In the genomic region with DNA sequence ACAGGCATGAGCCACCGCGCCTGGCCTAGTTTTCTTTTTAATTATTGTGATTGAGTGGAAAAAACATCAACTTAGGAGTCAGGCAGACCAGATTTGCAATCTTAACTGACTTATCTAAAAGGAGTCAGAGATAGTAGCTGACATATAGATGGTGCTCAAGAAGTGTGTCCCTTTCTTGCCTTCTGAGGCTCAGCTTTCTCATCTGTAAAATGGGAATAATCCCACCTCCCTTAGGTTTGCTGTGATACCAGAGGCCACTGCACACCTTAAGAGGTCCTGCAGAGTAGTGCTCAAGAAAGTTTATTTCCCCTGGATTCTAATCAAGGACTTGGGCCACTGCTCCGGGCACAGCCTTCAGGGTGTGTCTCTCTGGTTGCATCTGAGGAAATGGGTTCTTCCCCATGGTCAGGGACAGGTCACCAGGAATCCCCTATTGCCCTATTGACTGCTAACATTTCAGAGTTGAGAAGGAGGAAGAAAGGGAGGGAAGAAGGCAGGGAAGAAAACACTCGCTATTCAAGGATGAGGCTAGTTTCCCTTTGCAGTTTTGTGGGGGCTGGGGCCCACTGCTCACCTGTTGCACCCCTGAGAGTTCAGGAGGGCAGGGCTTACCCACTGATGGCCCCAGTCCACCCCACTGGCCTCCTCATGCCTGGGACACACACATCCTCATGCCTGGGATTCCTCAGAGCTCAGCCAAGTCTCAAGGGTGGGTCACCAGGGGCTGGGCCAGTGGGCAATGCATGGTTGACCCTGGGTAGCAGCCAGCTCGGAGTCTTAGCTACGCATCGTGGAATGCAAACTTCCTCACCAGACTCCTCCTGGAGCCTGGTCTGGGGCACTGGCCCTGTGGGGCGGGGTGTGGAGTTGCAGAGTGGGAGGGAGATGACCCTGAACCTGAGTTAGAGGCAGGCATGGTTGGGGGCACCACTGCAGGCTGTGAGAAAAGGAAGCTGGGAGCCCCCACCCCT, we compare ENCODE assay signal across 12 cellular contexts. TPM values are rescaled to one million over a fixed set of nuclear protein-coding genes. Genes with fewer than 3 reads are reported as not detected.
DNase-seq lines count a peak whose midpoint lies in the region; ATAC-seq lines count a peak whose summit lies in the region.
"Had no signal": no experiment of that assay in that cellular context is flagged by ENCODE, and none has a peak within 500 bp of the region (broad histone marks: within the 10 kb centered on the region; RNA-seq: fewer than 3 reads in every experiment).

No MANE protein-coding gene starts in this region.

- no peak overlapping the region for H4K8ac ChIP-seq in neuronal stem cell (ENCODE audit: low read depth, low read length)

- H2AK5ac ChIP-seq in neuronal stem cell (ENCODE audit: low read depth, low read length): peak overlapping the region; percentile 47

- no peak overlapping the region for H2BK120ac ChIP-seq in neuronal stem cell (ENCODE audit: low read depth, low read length)

- H3K36me3 ChIP-seq in neuronal stem cell (replicated peaks in 1 of 2; ENCODE audit: control insufficient read depth in 2 of 2, insufficient read depth in 2 of 2, low read length in 2 of 2): no peaks in the 10 kb centered on the region
- H3K36me3 ChIP-seq: gastroesophageal sphincter had no signal

- no peak overlapping the region for H3K23ac ChIP-seq in neuronal stem cell (ENCODE audit: low read depth, low read length, poor library complexity)

- H3K4me2 ChIP-seq in neuronal stem cell (ENCODE audit: insufficient read depth, low read length, poor library complexity, severe bottlenecking): no peak overlapping the region

- H4K91ac ChIP-seq in neuronal stem cell (ENCODE audit: low read depth, low read length, poor library complexity): no peak overlapping the region

- no CpG with 5 or more reads among the region's 8 CpGs for WGBS in neuronal stem cell (ENCODE audit: extremely low coverage in 2 of 2, insufficient read length in 2 of 2, insufficient replicate concordance in 1 of 2), 2 donors

- no peaks in the 10 kb centered on the region for H3K9me3 ChIP-seq in neuronal stem cell (replicated peaks in 1 of 2; ENCODE audit: control insufficient read depth in 2 of 2, insufficient read depth in 1 of 2, low read depth in 1 of 2, low read length in 2 of 2)
- H3K9me3 ChIP-seq: gastroesophageal sphincter had no signal

- no peak overlapping the region for H3K4ac ChIP-seq in neuronal stem cell (ENCODE audit: low read length)

- H3K14ac ChIP-seq in neuronal stem cell (ENCODE audit: low read length): no peak overlapping the region

- H3K27me3 ChIP-seq in neuronal stem cell (ENCODE audit: control insufficient read depth in 3 of 3, insufficient read depth in 3 of 3, low read depth in 1 of 3, low read length in 3 of 3): peaks cover 0 to 7% (median 0%) of the 10 kb centered on the region in 3 experiments
- H3K27me3 ChIP-seq: gastroesophageal sphincter had no signal

- peak overlapping the region; percentile 68 for H2BK15ac ChIP-seq in neuronal stem cell (ENCODE audit: low read length)

- no peak overlapping the region for H2BK5ac ChIP-seq in neuronal stem cell (ENCODE audit: low read length)

- no peak overlapping the region for H3K27ac ChIP-seq in neuronal stem cell (replicated peaks; ENCODE audit: low read length)
- H3K27ac ChIP-seq: gastroesophageal sphincter had no signal

- no peak overlapping the region for H3K4me3 ChIP-seq in neuronal stem cell (ENCODE audit: low read length in 2 of 2)
- H3K4me3 ChIP-seq: gastroesophageal sphincter had no signal

- peak overlapping the region; percentile 72 for H3K18ac ChIP-seq in neuronal stem cell (ENCODE audit: low read length)

- no peaks in the 10 kb centered on the region for H3K4me1 ChIP-seq in neuronal stem cell (ENCODE audit: control insufficient read depth in 2 of 2, insufficient read depth in 1 of 2, low read depth in 1 of 2, low read length in 2 of 2)

- peak overlapping the region; percentile 1 for H3K9ac ChIP-seq in neuronal stem cell (ENCODE audit: low read depth, low read length, poor library complexity)

- no peak overlapping the region for H2AFZ ChIP-seq in neuronal stem cell (ENCODE audit: low read length)

- peak; percentile 78 for DNase-seq in AG20443 (ENCODE audit: low spot score)
- DNase-seq in LoVo (ENCODE audit: low spot score): peak; percentile 57
- DNase-seq in fibroblast of gingiva (ENCODE audit: low read depth): peak; percentile 48
- no peak for DNase-seq in neuronal stem cell (ENCODE audit: low spot score)
- no peak for DNase-seq in SW480 (ENCODE audit: low spot score)
- no peak for DNase-seq in NOMO-1 treated with dmso at 0.1 percent for 144 hours (lab: John Stamatoyannopoulos, UW; ENCODE audit: unreplicated experiment)
- no peak for DNase-seq in GDM1 (lab: John Stamatoyannopoulos, UW)
- DNase-seq: NCI-H1436, NCI-H526 treated with DMSO at 0.1 percent for 48 hours, SHP77 treated with DMSO at 0.1 percent for 48 hours had no signal

- no peak for ATAC-seq in HG03280 (IDR thresholded peaks at IDR 0.05; ENCODE audit: unreplicated experiment)
- ATAC-seq: gastroesophageal sphincter had no signal

- no peak overlapping the region for H2BK12ac ChIP-seq in neuronal stem cell (ENCODE audit: low read length)

- H3K79me1 ChIP-seq in neuronal stem cell (ENCODE audit: low read depth, low read length): no peaks in the 10 kb centered on the region

RNA-seq across cellular contexts. Expression of a gene that starts 21.2 kb away (rescaled TPM):
- 0.39 TPM for polyA plus RNA-seq in neuronal stem cell (2013, experiment 1 of 2)
- 0.39 TPM for polyA plus RNA-seq in neuronal stem cell (2013, experiment 2 of 2)

RNA-seq across cellular contexts. Expression of a gene that starts 52.0 kb away (rescaled TPM):
- 2.2 TPM for polyA plus RNA-seq in neuronal stem cell (2013, experiment 1 of 2)
- polyA plus RNA-seq in neuronal stem cell (2013, experiment 2 of 2): 2.8 TPM

Comparison
In these comparisons a context has a peak if more than half of its experiments do, and no peak if none do; other contexts are left out.
1. DNase-seq: peak in AG20443 (single experiment), LoVo (single experiment) and fibroblast of gingiva (single experiment); none in neuronal stem cell (single experiment), SW480 (single experiment), NOMO-1 treated with dmso at 0.1 percent for 144 hours (single experiment) and GDM1 (single experiment).